Comparison of ENCODE assay signal across 1 cellular context in genomic region chr16:16364701-16365100, GRCh38. TPM values are rescaled to one million over a fixed set of nuclear protein-coding genes. Genes with fewer than 3 reads are reported as not detected.
"Had no signal": no experiment of that assay in that cellular context is flagged by ENCODE, and none has a peak within 500 bp of the region (broad histone marks: within the 10 kb centered on the region; RNA-seq: fewer than 3 reads in every experiment).

No MANE protein-coding gene starts in this region.

RNA-seq across cellular contexts. Expression of gene NPIPA7, which starts 14.2 kb away (rescaled TPM):
- total RNA-seq: body of pancreas had no signal
